In the genomic region with DNA sequence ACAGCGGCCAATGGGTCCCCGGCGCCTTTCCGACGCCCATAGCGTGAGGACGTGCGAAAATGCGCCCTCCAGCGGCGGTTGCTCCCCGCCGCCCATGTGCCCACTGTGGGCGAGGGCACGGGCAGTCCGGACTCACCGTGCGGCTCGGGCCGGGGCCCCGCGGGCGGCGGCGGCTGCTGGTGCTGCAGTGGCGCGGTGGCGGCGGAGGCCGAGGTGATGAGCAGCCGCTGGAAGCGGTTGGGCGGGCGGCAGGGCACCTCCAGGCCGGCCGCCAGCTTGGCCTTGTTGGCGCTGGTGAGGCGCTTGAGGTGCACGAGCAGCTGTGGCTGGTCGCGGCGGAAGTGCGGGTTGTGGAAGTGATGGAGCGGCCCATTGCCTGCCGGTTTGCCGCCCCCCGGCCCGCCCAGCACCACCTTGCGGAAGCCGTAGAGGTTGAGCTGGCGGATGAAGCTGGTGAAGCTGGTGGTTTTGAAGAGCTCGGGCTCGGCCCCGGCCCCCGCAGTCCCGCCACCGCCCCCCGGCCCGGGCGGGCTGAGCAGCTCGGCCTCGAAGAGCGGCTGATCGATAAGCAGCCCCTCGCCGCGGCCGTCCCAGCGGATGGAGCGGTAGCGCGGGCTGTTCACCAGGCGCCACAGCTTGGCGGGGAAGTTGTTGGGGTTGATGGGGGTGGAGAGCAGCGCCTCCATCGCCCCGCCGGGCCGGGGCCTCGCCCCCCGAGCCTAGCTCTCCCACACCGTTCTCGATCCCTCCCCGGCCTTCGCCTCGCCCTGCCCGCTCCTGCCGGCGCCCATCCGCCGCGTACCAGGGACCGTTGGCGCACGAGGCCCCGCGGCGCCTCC, we compare ENCODE assay signal across 9 cellular contexts. TPM values are rescaled to one million over a fixed set of nuclear protein-coding genes. Genes with fewer than 3 reads are reported as not detected.
DNase-seq lines count a peak whose midpoint lies in the region; ATAC-seq, FAIRE-seq and TF ChIP-seq lines count a peak whose summit lies in the region.
"Had no signal": no experiment of that assay in that cellular context is flagged by ENCODE, and none has a peak within 500 bp of the region (broad histone marks: within the 10 kb centered on the region; RNA-seq: fewer than 3 reads in every experiment).

A gene with protein sequence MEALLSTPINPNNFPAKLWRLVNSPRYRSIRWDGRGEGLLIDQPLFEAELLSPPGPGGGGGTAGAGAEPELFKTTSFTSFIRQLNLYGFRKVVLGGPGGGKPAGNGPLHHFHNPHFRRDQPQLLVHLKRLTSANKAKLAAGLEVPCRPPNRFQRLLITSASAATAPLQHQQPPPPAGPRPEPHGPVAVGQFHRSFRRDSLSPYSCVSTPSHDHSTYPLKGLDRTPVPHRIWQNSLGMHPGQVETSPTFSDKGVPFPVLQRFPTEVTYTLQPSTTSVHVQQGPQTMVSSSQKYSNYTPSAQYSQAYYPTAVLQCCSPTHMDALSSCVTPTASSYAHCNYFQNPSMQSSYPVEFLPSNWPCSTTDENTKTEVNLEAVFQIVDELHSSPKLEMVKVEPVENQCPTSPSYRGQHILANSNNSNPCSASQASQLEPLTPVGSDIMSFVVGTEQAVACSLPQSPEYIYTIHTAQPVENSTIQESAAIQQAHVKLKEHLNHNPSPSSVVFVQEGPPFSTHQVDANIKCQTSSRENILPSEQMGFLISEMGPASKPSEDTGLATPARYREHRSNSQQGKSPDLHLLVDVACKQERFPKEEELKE (minus strand): TSS at position 820 of the 839 bp plus-strand sequence. CDS start 134 bp downstream, at position 686.

- WGBS in pancreas, 2 donors, result 73 to 78% methylated on average over 89 to 98 of the region's 98 CpGs

- TF ChIP-seq CTCF in CD14-positive monocyte (IDR thresholded peaks at IDR 0.05), result peak; percentile 81
- TF ChIP-seq CTCF in astrocyte of the spinal cord (IDR thresholded peaks at IDR 0.05; ENCODE audit: low read depth, low read length), result peak; percentile 20
- TF ChIP-seq CTCF in pancreas (IDR thresholded peaks at IDR 0.05), result no peak

- peak within 1 kb of the TSS in 1 of 7 donors; percentile 40 for H3K27ac Mint-ChIP-seq in CD14-positive monocyte
- H3K27ac Mint-ChIP-seq in T-helper 17 cell, result no peak within 1 kb of the TSS
- H3K27ac Mint-ChIP-seq: T-helper 1 cell treated with Interleukin-12 subunit alpha and Interleukin-12 subunit beta and Interleukin-4 antibody, amounts not matched to agents 30 μg/mL and 1 μg/mL, for 36 hours had no signal

- in situ Hi-C loops in astrocyte of the spinal cord (cut with HindIII; ENCODE audit: low sequenced_read_pairs), result no loop called here

- no peaks in the 10 kb centered on the region for H3K9me3 ChIP-seq in T-helper 17 cell (ENCODE audit: control insufficient read depth, low read length, poor library complexity, severe bottlenecking)
- H3K9me3 ChIP-seq in pancreas, result no peaks in the 10 kb centered on the region

- no peak within 1 kb of the TSS for H3K27ac ChIP-seq in pancreas

- H3K36me3 ChIP-seq in pancreas, result peaks cover 0 to 28% (median 8%) of the 10 kb centered on the region in 3 donors

- no peak for FAIRE-seq in pancreas (lab: Jason Lieb, UNC)

- peak within 1 kb of the TSS; percentile 16 to 67 for H3K4me3 Mint-ChIP-seq in CD14-positive monocyte
- H3K4me3 Mint-ChIP-seq in T-helper 17 cell, result peak within 1 kb of the TSS; percentile 75
- H3K4me3 Mint-ChIP-seq: T-helper 1 cell treated with Interleukin-12 subunit alpha and Interleukin-12 subunit beta and Interleukin-4 antibody, amounts not matched to agents 30 μg/mL and 1 μg/mL, for 36 hours had no signal

- H3K4me3 ChIP-seq in astrocyte of the spinal cord (ENCODE audit: low read depth, low read length) (no peak within 1 kb of the TSS), pancreas (peak within 1 kb of the TSS in 1 of 4 donors; percentile 8)

- no peaks in the 10 kb centered on the region for H3K27me3 ChIP-seq in pancreas

- H3K4me1 ChIP-seq in pancreas, result no peaks in the 10 kb centered on the region

- H3K36me3 Mint-ChIP-seq in CD14-positive monocyte, result peaks cover 40 to 43% of the 10 kb centered on the region in 2 donors
- H3K36me3 Mint-ChIP-seq in T-helper 17 cell (ENCODE audit: low read depth), result peaks cover 1% of the 10 kb centered on the region

- H3K27me3 Mint-ChIP-seq in CD14-positive monocyte (ENCODE audit: low read depth in 3 of 3), result peaks cover 3 to 12% (median 3%) of the 10 kb centered on the region in 3 donors
- H3K27me3 Mint-ChIP-seq in T-helper 17 cell, result no peaks in the 10 kb centered on the region

- H3K4me1 Mint-ChIP-seq in CD14-positive monocyte, result peaks cover 1% of the 10 kb centered on the region
- peaks cover 11% of the 10 kb centered on the region for H3K4me1 Mint-ChIP-seq in T-helper 17 cell

- peaks cover 0 to 4% (median 3%) of the 10 kb centered on the region in 7 donors for H3K9me3 Mint-ChIP-seq in CD14-positive monocyte
- H3K9me3 Mint-ChIP-seq: T-helper 1 cell treated with Interleukin-12 subunit alpha and Interleukin-12 subunit beta and Interleukin-4 antibody, amounts not matched to agents 30 μg/mL and 1 μg/mL, for 36 hours had no signal

- ATAC-seq in T-helper 17 cell (peak; percentile 92), pancreas (peak in 3 of 4 donors; percentile 22 to 57 (median 35)), GM21576 (IDR thresholded peaks at IDR 0.05; ENCODE audit: unreplicated experiment) (no peak), GM21381 (IDR thresholded peaks at IDR 0.05; ENCODE audit: unreplicated experiment) (no peak)

- intact Hi-C loops in CD14-positive monocyte (cut with micrococcal nuclease) (no loop called here), pancreas (cut with DNase I) (no loop called here)

- DNase-seq in CD14-positive monocyte (ENCODE audit: low spot score) (peak; percentile 56), T-helper 17 cell (peak; percentile 57 to 65 (median 58)), astrocyte of the spinal cord (ENCODE audit: low read depth, low spot score) (peak; percentile 2), pancreas (peak in 1 of 6 donors; percentile 73), DMS79 (lab: John Stamatoyannopoulos, UW) (no peak)
- no peak for DNase-seq in NK-92 treated with Interleukin-12 subunit alpha and Interleukin-12 subunit beta, amount 100 ng/mL, for 24 hours (lab: John Stamatoyannopoulos, UW)

RNA-seq across cellular contexts. Expression of the gene that starts here (rescaled TPM):
- polyA plus RNA-seq in CD14-positive monocyte, result under 1 TPM in 1 of 2 donors, not detected in 1; 0.07 TPM
- 1 to 10 TPM; 1.5 to 1.6 TPM for total RNA-seq in T-helper 17 cell
- total RNA-seq in pancreas, result under 1 TPM in 1 of 6 donors, not detected in 5; 0.04 TPM
- not detected for polyA plus RNA-seq in pancreas

Comparison
In these comparisons a context has a peak if more than half of its experiments do, and no peak if none do; other contexts are left out.
1. Peak in DNase-seq in CD14-positive monocyte; RNA of the gene not detected or under 1 TPM.
2. Peak in ATAC-seq in pancreas; RNA of the gene not detected or under 1 TPM.
3. DNase-seq: peak in T-helper 17 cell (3 of 3) and astrocyte of the spinal cord (single experiment); none in NK-92 treated with Interleukin-12 subunit alpha and Interleukin-12 subunit beta, amount 100 ng/mL, for 24 hours (single experiment) and DMS79 (single experiment).
4. CTCF ChIP-seq: peak in CD14-positive monocyte (single experiment) and astrocyte of the spinal cord (single experiment); none in pancreas (0 of 4).